10 cellular contexts compared by ENCODE assay signal in genomic region chr1:164617607-164618564, GRCh38. TPM values are rescaled to one million over a fixed set of nuclear protein-coding genes. Genes with fewer than 3 reads are reported as not detected.
DNase-seq lines count a peak whose midpoint lies in the region; ATAC-seq and TF ChIP-seq lines count a peak whose summit lies in the region.
"Had no signal": no experiment of that assay in that cellular context is flagged by ENCODE, and none has a peak within 500 bp of the region (broad histone marks: within the 10 kb centered on the region; RNA-seq: fewer than 3 reads in every experiment).

No MANE protein-coding gene starts in this region.

- no peak overlapping the region for H3K27ac Mint-ChIP-seq in activated CD8-positive, alpha-beta memory T cell treated with anti-CD3 and anti-CD28 coated beads, Interleukin-2, amount 10 ng/mL, durations not matched to agents 7 days and 5 days
- H3K27ac Mint-ChIP-seq: activated naive CD4-positive, alpha-beta T cell treated with anti-CD3 and anti-CD28 coated beads, Interleukin-2, amount 50 U/mL, for 24 hours had no signal

- intact Hi-C loops in right lobe of liver (cut with DNase I): no loop called here

- H3K4me3 ChIP-seq in WI38 (ENCODE audit: low read depth, low read length): no peak overlapping the region
- H3K4me3 ChIP-seq in right lobe of liver: no peak overlapping the region

- H3K4me1 Mint-ChIP-seq in activated CD8-positive, alpha-beta memory T cell treated with anti-CD3 and anti-CD28 coated beads, Interleukin-2, amount 10 ng/mL, durations not matched to agents 7 days and 5 days: no peaks in the 10 kb centered on the region
- H3K4me1 Mint-ChIP-seq: activated naive CD4-positive, alpha-beta T cell treated with anti-CD3 and anti-CD28 coated beads, Interleukin-2, amount 50 U/mL, for 24 hours had no signal

- peak in 3 of 4 donors; percentile 35 to 68 (median 58) for ATAC-seq in right lobe of liver
- ATAC-seq in activated CD8-positive, alpha-beta memory T cell treated with anti-CD3 and anti-CD28 coated beads, Interleukin-2, amount 10 ng/mL, durations not matched to agents 7 days and 5 days: no peak

- no peaks in the 10 kb centered on the region for H3K27me3 Mint-ChIP-seq in activated CD8-positive, alpha-beta memory T cell treated with anti-CD3 and anti-CD28 coated beads, Interleukin-2, amount 10 ng/mL, durations not matched to agents 7 days and 5 days

- no peak for TF ChIP-seq POLR2A in right lobe of liver (IDR thresholded peaks at IDR 0.05)

- no peaks in the 10 kb centered on the region for H3K9me3 ChIP-seq in right lobe of liver

- no peaks in the 10 kb centered on the region for H3K36me3 Mint-ChIP-seq in activated CD8-positive, alpha-beta memory T cell treated with anti-CD3 and anti-CD28 coated beads, Interleukin-2, amount 10 ng/mL, durations not matched to agents 7 days and 5 days
- H3K36me3 Mint-ChIP-seq: activated naive CD4-positive, alpha-beta T cell treated with anti-CD3 and anti-CD28 coated beads, Interleukin-2, amount 50 U/mL, for 24 hours had no signal

- no peaks in the 10 kb centered on the region for H3K27me3 ChIP-seq in right lobe of liver

- no peaks in the 10 kb centered on the region for H3K36me3 ChIP-seq in right lobe of liver

- H3K4me3 Mint-ChIP-seq in activated CD8-positive, alpha-beta memory T cell treated with anti-CD3 and anti-CD28 coated beads, Interleukin-2, amount 10 ng/mL, durations not matched to agents 7 days and 5 days: no peak overlapping the region
- H3K4me3 Mint-ChIP-seq: activated naive CD4-positive, alpha-beta T cell treated with anti-CD3 and anti-CD28 coated beads, Interleukin-2, amount 50 U/mL, for 24 hours had no signal

- 60% methylated on average over 9 of the region's 10 CpGs for WGBS in right lobe of liver (ENCODE audit: insufficient coverage, low coverage, low lambda C conversion rate, missing lambda C conversion rate)

- H3K9me3 Mint-ChIP-seq in activated CD8-positive, alpha-beta memory T cell treated with anti-CD3 and anti-CD28 coated beads, Interleukin-2, amount 10 ng/mL, durations not matched to agents 7 days and 5 days (ENCODE audit: low read depth): no peaks in the 10 kb centered on the region
- H3K9me3 Mint-ChIP-seq: activated naive CD4-positive, alpha-beta T cell treated with anti-CD3 and anti-CD28 coated beads, Interleukin-2, amount 50 U/mL, for 24 hours had no signal

- H3K27ac ChIP-seq in C4-2B (no peak overlapping the region), right lobe of liver (no peak overlapping the region)

- CTCF ChIA-PET in activated CD8-positive, alpha-beta memory T cell treated with anti-CD3 and anti-CD28 coated beads, Interleukin-2, amount 10 ng/mL, durations not matched to agents 7 days and 5 days (lab: Charles Lee): no interaction called here

- TF ChIP-seq CTCF in C4-2B (conservative IDR thresholded peaks at IDR 0.05) (peak; percentile 77), WI38 (IDR thresholded peaks at IDR 0.05; ENCODE audit: low read depth, low read length) (peak; percentile 49), right lobe of liver (IDR thresholded peaks at IDR 0.05) (peak; percentile 32 to 60 (median 38))

- DNase-seq in M059J (ENCODE audit: low read depth) (peak; percentile 26), right lobe of liver (no peak), HPDE6-E6E7 (ENCODE audit: extremely low spot score) (no peak), hepatic stellate cell (ENCODE audit: low spot score) (no peak), COR-L47 (lab: John Stamatoyannopoulos, UW) (no peak)
- no peak for DNase-seq in activated CD8-positive, alpha-beta memory T cell treated with anti-CD3 and anti-CD28 coated beads, Interleukin-2, amount 10 ng/mL, durations not matched to agents 7 days and 5 days
- DNase-seq: stimulated activated CD4-positive, alpha-beta T cell treated with anti-CD3 and anti-CD28 coated beads, Interleukin-12 subunit alpha, Interleukin-12 subunit beta, amount 100 ng/mL, for 4 hours had no signal

- H3K4me1 ChIP-seq in right lobe of liver: no peaks in the 10 kb centered on the region

RNA-seq across cellular contexts. Expression of gene PBX1, which starts 58.9 kb away (rescaled TPM):
- 20.1 and 20.2 TPM in 2 replicates for total RNA-seq in M059J (2014; rRNA removed; shearing (Covaris generic))
- total RNA-seq in right lobe of liver: 1 to 10 TPM; 3.1 to 7.9 (median 6.9) TPM
- total RNA-seq in activated CD8-positive, alpha-beta memory T cell treated with anti-CD3 and anti-CD28 coated beads, Interleukin-2, amount 10 ng/mL, durations not matched to agents 7 days and 5 days: not detected
